In genomic region chr9:38638881-38639576, GRCh38 we compare ENCODE assay signal across 1 cellular context.
TF ChIP-seq lines count a peak whose summit lies in the region.

No MANE protein-coding gene starts in this region.

TF ChIP-seq in A549, 52 proteins besides CTCF, POLR2A, EP300 and RAD21 (continued from another document):
- TF ChIP-seq PBX3 (IDR thresholded peaks at IDR 0.05) = no peak
- TF ChIP-seq ATOH8 (CRISPR knock-in tag; IDR thresholded peaks at IDR 0.05; ENCODE audit: low read depth) = no peak
- no peak for TF ChIP-seq MAFK (IDR thresholded peaks at IDR 0.05; ENCODE audit: partially characterized antibody)
- TF ChIP-seq CHD2 (IDR thresholded peaks at IDR 0.05; ENCODE audit: low read length, partially characterized antibody) = no peak
- no peak for TF ChIP-seq EHMT2 (IDR thresholded peaks at IDR 0.05; ENCODE audit: low read depth)
- TF ChIP-seq RARB (CRISPR knock-in tag; IDR thresholded peaks at IDR 0.05) = no peak
- TF ChIP-seq FOSB (CRISPR knock-in tag; IDR thresholded peaks at IDR 0.05) = no peak
- TF ChIP-seq FOXS1 (CRISPR knock-in tag; IDR thresholded peaks at IDR 0.05) = no peak
- TF ChIP-seq ESRRA (IDR thresholded peaks at IDR 0.05; ENCODE audit: borderline replicate concordance, low read length) = no peak
- no peak for TF ChIP-seq TP53 (CRISPR knock-in tag; IDR thresholded peaks at IDR 0.05)
- no peak for TF ChIP-seq CHD4 (IDR thresholded peaks at IDR 0.05; ENCODE audit: borderline replicate concordance)
